In the genomic region with DNA sequence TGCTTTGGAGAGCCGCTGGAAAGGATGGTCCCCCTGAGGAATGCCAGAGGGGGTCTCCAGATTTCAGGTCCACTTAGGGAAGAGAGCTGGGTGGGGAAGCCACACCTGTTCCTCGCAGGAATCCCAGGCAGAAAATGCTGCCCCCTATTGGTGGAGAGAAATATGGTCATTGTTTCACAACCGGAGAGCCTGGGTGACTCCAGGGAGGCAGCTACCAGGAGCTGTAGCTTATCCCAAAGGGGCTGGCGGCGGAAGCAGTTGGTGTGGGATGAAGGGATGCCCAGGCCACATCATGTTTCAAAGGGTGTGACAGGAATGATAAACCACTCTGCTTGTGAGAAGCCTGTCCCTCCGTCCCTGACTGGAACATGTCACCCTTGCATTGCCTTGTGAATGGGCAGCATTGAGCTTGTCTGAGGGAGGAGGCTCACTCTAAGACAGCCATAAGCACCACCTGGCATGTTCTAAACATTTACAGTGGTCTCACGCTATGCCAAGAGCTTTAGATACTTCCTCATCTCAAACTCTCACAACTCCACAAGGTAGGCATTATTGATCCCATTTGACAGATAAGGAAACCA, we compare ENCODE assay signal across 1 cellular context.
TF ChIP-seq lines count a peak whose summit lies in the region.

No MANE protein-coding gene starts in this region.

TF ChIP-seq in GM23338, 12 proteins besides CTCF, POLR2A, EP300 and RAD21 (continued from another document):
- TF ChIP-seq, protein P1, sequence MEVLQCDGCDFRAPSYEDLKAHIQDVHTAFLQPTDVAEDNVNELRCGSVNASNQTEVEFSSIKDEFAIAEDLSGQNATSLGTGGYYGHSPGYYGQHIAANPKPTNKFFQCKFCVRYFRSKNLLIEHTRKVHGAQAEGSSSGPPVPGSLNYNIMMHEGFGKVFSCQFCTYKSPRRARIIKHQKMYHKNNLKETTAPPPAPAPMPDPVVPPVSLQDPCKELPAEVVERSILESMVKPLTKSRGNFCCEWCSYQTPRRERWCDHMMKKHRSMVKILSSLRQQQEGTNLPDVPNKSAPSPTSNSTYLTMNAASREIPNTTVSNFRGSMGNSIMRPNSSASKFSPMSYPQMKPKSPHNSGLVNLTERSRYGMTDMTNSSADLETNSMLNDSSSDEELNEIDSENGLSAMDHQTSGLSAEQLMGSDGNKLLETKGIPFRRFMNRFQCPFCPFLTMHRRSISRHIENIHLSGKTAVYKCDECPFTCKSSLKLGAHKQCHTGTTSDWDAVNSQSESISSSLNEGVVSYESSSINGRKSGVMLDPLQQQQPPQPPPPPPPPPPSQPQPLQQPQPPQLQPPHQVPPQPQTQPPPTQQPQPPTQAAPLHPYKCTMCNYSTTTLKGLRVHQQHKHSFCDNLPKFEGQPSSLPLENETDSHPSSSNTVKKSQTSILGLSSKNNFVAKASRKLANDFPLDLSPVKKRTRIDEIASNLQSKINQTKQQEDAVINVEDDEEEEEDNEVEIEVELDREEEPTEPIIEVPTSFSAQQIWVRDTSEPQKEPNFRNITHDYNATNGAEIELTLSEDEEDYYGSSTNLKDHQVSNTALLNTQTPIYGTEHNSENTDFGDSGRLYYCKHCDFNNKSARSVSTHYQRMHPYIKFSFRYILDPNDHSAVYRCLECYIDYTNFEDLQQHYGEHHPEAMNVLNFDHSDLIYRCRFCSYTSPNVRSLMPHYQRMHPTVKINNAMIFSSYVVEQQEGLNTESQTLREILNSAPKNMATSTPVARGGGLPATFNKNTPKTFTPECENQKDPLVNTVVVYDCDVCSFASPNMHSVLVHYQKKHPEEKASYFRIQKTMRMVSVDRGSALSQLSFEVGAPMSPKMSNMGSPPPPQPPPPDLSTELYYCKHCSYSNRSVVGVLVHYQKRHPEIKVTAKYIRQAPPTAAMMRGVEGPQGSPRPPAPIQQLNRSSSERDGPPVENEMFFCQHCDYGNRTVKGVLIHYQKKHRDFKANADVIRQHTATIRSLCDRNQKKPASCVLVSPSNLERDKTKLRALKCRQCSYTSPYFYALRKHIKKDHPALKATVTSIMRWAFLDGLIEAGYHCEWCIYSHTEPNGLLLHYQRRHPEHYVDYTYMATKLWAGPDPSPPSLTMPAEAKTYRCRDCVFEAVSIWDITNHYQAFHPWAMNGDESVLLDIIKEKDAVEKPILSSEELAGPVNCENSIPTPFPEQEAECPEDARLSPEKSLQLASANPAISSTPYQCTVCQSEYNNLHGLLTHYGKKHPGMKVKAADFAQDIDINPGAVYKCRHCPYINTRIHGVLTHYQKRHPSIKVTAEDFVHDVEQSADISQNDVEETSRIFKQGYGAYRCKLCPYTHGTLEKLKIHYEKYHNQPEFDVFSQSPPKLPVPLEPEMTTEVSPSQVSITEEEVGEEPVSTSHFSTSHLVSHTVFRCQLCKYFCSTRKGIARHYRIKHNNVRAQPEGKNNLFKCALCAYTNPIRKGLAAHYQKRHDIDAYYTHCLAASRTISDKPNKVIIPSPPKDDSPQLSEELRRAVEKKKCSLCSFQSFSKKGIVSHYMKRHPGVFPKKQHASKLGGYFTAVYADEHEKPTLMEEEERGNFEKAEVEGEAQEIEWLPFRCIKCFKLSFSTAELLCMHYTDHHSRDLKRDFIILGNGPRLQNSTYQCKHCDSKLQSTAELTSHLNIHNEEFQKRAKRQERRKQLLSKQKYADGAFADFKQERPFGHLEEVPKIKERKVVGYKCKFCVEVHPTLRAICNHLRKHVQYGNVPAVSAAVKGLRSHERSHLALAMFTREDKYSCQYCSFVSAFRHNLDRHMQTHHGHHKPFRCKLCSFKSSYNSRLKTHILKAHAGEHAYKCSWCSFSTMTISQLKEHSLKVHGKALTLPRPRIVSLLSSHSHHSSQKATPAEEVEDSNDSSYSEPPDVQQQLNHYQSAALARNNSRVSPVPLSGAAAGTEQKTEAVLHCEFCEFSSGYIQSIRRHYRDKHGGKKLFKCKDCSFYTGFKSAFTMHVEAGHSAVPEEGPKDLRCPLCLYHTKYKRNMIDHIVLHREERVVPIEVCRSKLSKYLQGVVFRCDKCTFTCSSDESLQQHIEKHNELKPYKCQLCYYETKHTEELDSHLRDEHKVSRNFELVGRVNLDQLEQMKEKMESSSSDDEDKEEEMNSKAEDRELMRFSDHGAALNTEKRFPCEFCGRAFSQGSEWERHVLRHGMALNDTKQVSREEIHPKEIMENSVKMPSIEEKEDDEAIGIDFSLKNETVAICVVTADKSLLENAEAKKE (CRISPR knock-in tag; IDR thresholded peaks at IDR 0.05): no peak
- TF ChIP-seq, protein P2, sequence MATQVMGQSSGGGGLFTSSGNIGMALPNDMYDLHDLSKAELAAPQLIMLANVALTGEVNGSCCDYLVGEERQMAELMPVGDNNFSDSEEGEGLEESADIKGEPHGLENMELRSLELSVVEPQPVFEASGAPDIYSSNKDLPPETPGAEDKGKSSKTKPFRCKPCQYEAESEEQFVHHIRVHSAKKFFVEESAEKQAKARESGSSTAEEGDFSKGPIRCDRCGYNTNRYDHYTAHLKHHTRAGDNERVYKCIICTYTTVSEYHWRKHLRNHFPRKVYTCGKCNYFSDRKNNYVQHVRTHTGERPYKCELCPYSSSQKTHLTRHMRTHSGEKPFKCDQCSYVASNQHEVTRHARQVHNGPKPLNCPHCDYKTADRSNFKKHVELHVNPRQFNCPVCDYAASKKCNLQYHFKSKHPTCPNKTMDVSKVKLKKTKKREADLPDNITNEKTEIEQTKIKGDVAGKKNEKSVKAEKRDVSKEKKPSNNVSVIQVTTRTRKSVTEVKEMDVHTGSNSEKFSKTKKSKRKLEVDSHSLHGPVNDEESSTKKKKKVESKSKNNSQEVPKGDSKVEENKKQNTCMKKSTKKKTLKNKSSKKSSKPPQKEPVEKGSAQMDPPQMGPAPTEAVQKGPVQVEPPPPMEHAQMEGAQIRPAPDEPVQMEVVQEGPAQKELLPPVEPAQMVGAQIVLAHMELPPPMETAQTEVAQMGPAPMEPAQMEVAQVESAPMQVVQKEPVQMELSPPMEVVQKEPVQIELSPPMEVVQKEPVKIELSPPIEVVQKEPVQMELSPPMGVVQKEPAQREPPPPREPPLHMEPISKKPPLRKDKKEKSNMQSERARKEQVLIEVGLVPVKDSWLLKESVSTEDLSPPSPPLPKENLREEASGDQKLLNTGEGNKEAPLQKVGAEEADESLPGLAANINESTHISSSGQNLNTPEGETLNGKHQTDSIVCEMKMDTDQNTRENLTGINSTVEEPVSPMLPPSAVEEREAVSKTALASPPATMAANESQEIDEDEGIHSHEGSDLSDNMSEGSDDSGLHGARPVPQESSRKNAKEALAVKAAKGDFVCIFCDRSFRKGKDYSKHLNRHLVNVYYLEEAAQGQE (IDR thresholded peaks at IDR 0.05; ENCODE audit: unreplicated experiment): no peak
- TF ChIP-seq NANOG (IDR thresholded peaks at IDR 0.05; ENCODE audit: borderline replicate concordance) (no peak), ZNF331 (CRISPR knock-in tag; IDR thresholded peaks at IDR 0.05; ENCODE audit: low read depth) (no peak), ZNF114 (CRISPR knock-in tag; IDR thresholded peaks at IDR 0.05) (no peak), POLR2AphosphoS5 (IDR thresholded peaks at IDR 0.05; ENCODE audit: low read depth) (no peak), CREB1 (CRISPR knock-in tag; IDR thresholded peaks at IDR 0.05; ENCODE audit: low read depth) (no peak), STAT1 (IDR thresholded peaks at IDR 0.05; ENCODE audit: unreplicated experiment) (no peak), EZH2phosphoT487 (IDR thresholded peaks at IDR 0.05; ENCODE audit: unreplicated experiment) (no peak)
- TF ChIP-seq, protein P3, sequence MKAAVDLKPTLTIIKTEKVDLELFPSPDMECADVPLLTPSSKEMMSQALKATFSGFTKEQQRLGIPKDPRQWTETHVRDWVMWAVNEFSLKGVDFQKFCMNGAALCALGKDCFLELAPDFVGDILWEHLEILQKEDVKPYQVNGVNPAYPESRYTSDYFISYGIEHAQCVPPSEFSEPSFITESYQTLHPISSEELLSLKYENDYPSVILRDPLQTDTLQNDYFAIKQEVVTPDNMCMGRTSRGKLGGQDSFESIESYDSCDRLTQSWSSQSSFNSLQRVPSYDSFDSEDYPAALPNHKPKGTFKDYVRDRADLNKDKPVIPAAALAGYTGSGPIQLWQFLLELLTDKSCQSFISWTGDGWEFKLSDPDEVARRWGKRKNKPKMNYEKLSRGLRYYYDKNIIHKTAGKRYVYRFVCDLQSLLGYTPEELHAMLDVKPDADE (IDR thresholded peaks at IDR 0.05): no peak
